In the genomic region with DNA sequence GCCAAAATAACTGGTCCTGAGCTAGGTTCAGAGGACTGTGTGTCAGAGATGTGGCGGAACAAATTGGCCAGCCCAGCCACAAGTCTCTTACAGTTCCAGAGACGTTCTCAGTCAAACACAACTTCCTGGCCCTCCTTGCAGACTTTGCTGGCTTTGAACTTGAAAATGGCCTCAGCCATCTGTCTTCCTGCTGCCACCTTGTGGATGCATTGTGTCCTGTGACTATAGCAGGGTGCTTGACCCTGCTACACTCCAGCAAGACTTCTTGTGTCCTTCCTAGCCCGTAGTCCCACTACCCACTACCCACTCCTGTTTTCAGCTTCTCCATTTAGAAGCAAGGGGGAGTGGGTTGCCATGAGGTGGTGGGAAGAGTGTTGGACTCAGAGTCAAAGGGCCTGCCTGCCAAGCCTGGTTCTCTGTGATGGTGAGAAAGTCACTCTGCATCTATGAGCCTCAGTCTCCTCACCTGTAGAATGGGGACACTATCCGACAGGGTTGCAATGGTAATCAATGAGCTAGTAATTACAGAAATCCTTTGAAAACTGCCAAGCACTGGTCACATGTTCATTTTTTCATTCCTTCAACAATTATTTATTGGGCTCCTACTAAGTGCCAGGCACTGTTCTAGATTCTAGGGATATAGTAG, we compare ENCODE assay signal across 9 cellular contexts.
DNase-seq lines count a peak whose midpoint lies in the region; ATAC-seq, FAIRE-seq and TF ChIP-seq lines count a peak whose summit lies in the region.
"Had no signal": no experiment of that assay in that cellular context is flagged by ENCODE, and none has a peak within 500 bp of the region (broad histone marks: within the 10 kb centered on the region; RNA-seq: fewer than 3 reads in every experiment).

No MANE protein-coding gene starts in this region.

- no peak overlapping the region for H3K14ac ChIP-seq in H1 (ENCODE audit: insufficient read length)

- H3K4ac ChIP-seq in H1 (replicated peaks; ENCODE audit: insufficient read length, low read depth, low read length) = peak overlapping the region; percentile 71

- H3K27me3 ChIP-seq in left ventricle myocardium inferior (ENCODE audit: low read depth) = peaks cover 81% of the 10 kb centered on the region
- H3K27me3 ChIP-seq in MM.1S (replicated peaks; ENCODE audit: insufficient read depth, low read length) = peaks cover 89% of the 10 kb centered on the region
- no peaks in the 10 kb centered on the region; a peak in 1 of 7 replicates for H3K27me3 ChIP-seq in H1 (replicated peaks in 1 of 4; ENCODE audit: control insufficient read depth in 3 of 4, extremely low read depth in 1 of 4, insufficient read depth in 3 of 4, low read length in 3 of 4)
- H3K27me3 ChIP-seq: SJSA1 had no signal

- H2AK5ac ChIP-seq in H1 (ENCODE audit: low read depth, low read length) = no peak overlapping the region

- H3K9me3 Mint-ChIP-seq in type B pancreatic cell = peaks cover 10% of the 10 kb centered on the region
- H3K9me3 Mint-ChIP-seq in stimulated activated memory B cell treated with anti-CD40 and anti-IgM and Interleukin-4, amounts not matched to agents 10 μg/mL and 1 μg/mL and 100 μg/mL, for 72 hours = peaks cover 16% of the 10 kb centered on the region

- H3K56ac ChIP-seq in H1 (replicated peaks; ENCODE audit: insufficient read length, low read depth, low read length) = no peak overlapping the region

- WGBS in H1 (ENCODE audit: extremely low coverage in 1 of 2, insufficient coverage in 1 of 2, insufficient read length in 1 of 2, insufficient replicate concordance in 2 of 2, low coverage in 1 of 2, low lambda C conversion rate in 2 of 2, missing lambda C conversion rate in 1 of 2), 2 experiments = 75% methylated on average over 4 of the region's 4 CpGs; no CpG with 5 or more reads in 1 of the 2 experiments

- no peak overlapping the region for H3K4me3 Mint-ChIP-seq in type B pancreatic cell
- no peak overlapping the region for H3K4me3 Mint-ChIP-seq in stimulated activated memory B cell treated with anti-CD40 and anti-IgM and Interleukin-4, amounts not matched to agents 10 μg/mL and 1 μg/mL and 100 μg/mL, for 72 hours

- 0 out of 2 replicates have a peak overlapping the region, but pooled peaks have one; percentile 49 for H2BK20ac ChIP-seq in H1 (ENCODE audit: low read length)

- no peak overlapping the region for H3K4me3 ChIP-seq in left ventricle myocardium inferior
- H3K4me3 ChIP-seq in MM.1S (ENCODE audit: low read length) = no peak overlapping the region
- no peak overlapping the region for H3K4me3 ChIP-seq in H1 (ENCODE audit: extremely low read depth in 1 of 4, insufficient read depth in 2 of 4, low read depth in 3 of 4, low read length in 4 of 4)
- H3K4me3 ChIP-seq: SJSA1 had no signal

- no peak for ATAC-seq in left ventricle myocardium superior
- ATAC-seq in HG02798 (IDR thresholded peaks at IDR 0.05; ENCODE audit: poor library complexity, unreplicated experiment) = no peak
- no peak for ATAC-seq in GM18907 (IDR thresholded peaks at IDR 0.05; ENCODE audit: unreplicated experiment)
- no peak for ATAC-seq in stimulated activated memory B cell treated with anti-CD40 and anti-IgM and Interleukin-4, amounts not matched to agents 10 μg/mL and 1 μg/mL and 100 μg/mL, for 72 hours

- H3K27ac ChIP-seq in left ventricle myocardium inferior (replicated peaks) (no peak overlapping the region), MM.1S (ENCODE audit: low read length) (no peak overlapping the region), H1 (ENCODE audit: low read depth, low read length) (no peak overlapping the region)
- H3K27ac ChIP-seq: SJSA1 had no signal

- no peak for TF ChIP-seq POLR2A in H1 (IDR thresholded peaks at IDR 0.05; ENCODE audit: control extremely low read depth in 1 of 2, low read depth in 2 of 2, low read length in 2 of 2)

- H2AFZ ChIP-seq in MM.1S (ENCODE audit: low read length) (no peak overlapping the region), H1 (ENCODE audit: low read length) (no peak overlapping the region)

- H3K9me2 ChIP-seq in MM.1S (replicated peaks; ENCODE audit: insufficient read depth, low read length) = no peaks in the 10 kb centered on the region

- no peaks in the 10 kb centered on the region for H3K79me1 ChIP-seq in H1 (ENCODE audit: low read depth, low read length)

- peak; percentile 85 for FAIRE-seq in H1 (lab: Jason Lieb, UNC)

- no peaks in the 10 kb centered on the region for H3K36me3 ChIP-seq in left ventricle myocardium inferior
- H3K36me3 ChIP-seq in MM.1S (replicated peaks; ENCODE audit: insufficient read depth, low read length) = no peaks in the 10 kb centered on the region
- H3K36me3 ChIP-seq in H1 (ENCODE audit: control insufficient read depth in 2 of 4, insufficient read depth in 4 of 4, low read length in 3 of 4) = no peaks in the 10 kb centered on the region
- H3K36me3 ChIP-seq: SJSA1 had no signal

- no peaks in the 10 kb centered on the region for H3K23me2 ChIP-seq in H1 (ENCODE audit: low read depth, low read length)

- H4K8ac ChIP-seq in H1 (ENCODE audit: extremely low read depth, insufficient read depth, low read length) = no peak overlapping the region; the same call in 1 of the 2 replicates

- H4K5ac ChIP-seq in H1 (ENCODE audit: insufficient read length, low read depth, low read length) = no peak overlapping the region

- H3K9me3 ChIP-seq in left ventricle myocardium inferior (replicated peaks) (peaks cover 24% of the 10 kb centered on the region), MM.1S (replicated peaks; ENCODE audit: insufficient read depth, low read length) (no peaks in the 10 kb centered on the region), H1 (ENCODE audit: insufficient read depth in 2 of 2, low read depth in 1 of 2, low read length in 1 of 2) (no peaks in the 10 kb centered on the region)
- H3K9me3 ChIP-seq: SJSA1 had no signal

- DNase-seq in left ventricle myocardium inferior (no peak), left ventricle myocardium superior (no peak), MM.1S (peak; percentile 21), H1 (ENCODE audit: low read depth in 1 of 2, low spot score in 2 of 2) (peak; percentile 27 to 68), type B pancreatic cell (ENCODE audit: extremely low spot score, unreplicated experiment) (no peak)

- H3K4me2 ChIP-seq in MM.1S (ENCODE audit: low read depth, low read length) = no peak overlapping the region
- no peak overlapping the region for H3K4me2 ChIP-seq in H1 (ENCODE audit: insufficient read depth in 1 of 2, low read depth in 2 of 2, low read length in 2 of 2)

- no peaks in the 10 kb centered on the region for H3K79me2 ChIP-seq in MM.1S (ENCODE audit: low read length)
- no peaks in the 10 kb centered on the region for H3K79me2 ChIP-seq in H1 (ENCODE audit: control insufficient read depth in 1 of 2, insufficient read depth in 2 of 2, low read length in 2 of 2)

- TF ChIP-seq CTCF in left ventricle myocardium inferior (IDR thresholded peaks at IDR 0.05; ENCODE audit: borderline replicate concordance) (peak; percentile 28), MM.1S (IDR thresholded peaks at IDR 0.05; ENCODE audit: low read length) (peak; percentile 47), H1 (IDR thresholded peaks at IDR 0.05; ENCODE audit: control extremely low read depth in 1 of 3, insufficient read depth in 1 of 3, low read depth in 1 of 3, low read length in 3 of 3) (peak; percentile 76 to 87 (median 76)), type B pancreatic cell (conservative IDR thresholded peaks at IDR 0.05) (peak; percentile 65)

- no peaks in the 10 kb centered on the region for H3K36me3 Mint-ChIP-seq in type B pancreatic cell
- H3K36me3 Mint-ChIP-seq in stimulated activated memory B cell treated with anti-CD40 and anti-IgM and Interleukin-4, amounts not matched to agents 10 μg/mL and 1 μg/mL and 100 μg/mL, for 72 hours = no peaks in the 10 kb centered on the region

- TF ChIP-seq EP300 in H1 (IDR thresholded peaks at IDR 0.05; ENCODE audit: borderline replicate concordance in 1 of 2, low read depth in 2 of 2, low read length in 2 of 2) = no peak

- POLR2A ChIA-PET in H1 (lab: Charles Lee; ENCODE audit: partially characterized antibody) = interaction anchor here (1.6 kb wide), 1 partner anchor 16 kb away, joined by 4 read pairs; no protein-coding TSS in a partner anchor

- H2BK15ac ChIP-seq in H1 (ENCODE audit: low read length) = peak overlapping the region; percentile 73; the same call in 1 of the 2 replicates

- H2BK12ac ChIP-seq in H1 (ENCODE audit: low read depth, low read length) = peak overlapping the region; percentile 82; the same call in 1 of the 2 replicates

- peaks cover 50% of the 10 kb centered on the region for H3K27me3 Mint-ChIP-seq in type B pancreatic cell
- H3K27me3 Mint-ChIP-seq in stimulated activated memory B cell treated with anti-CD40 and anti-IgM and Interleukin-4, amounts not matched to agents 10 μg/mL and 1 μg/mL and 100 μg/mL, for 72 hours = peaks cover 35% of the 10 kb centered on the region

- peak; percentile 68 to 81 for TF ChIP-seq RAD21 in H1 (IDR thresholded peaks at IDR 0.05 in 1 of 2, conservative IDR thresholded peaks at IDR 0.05 in 1 of 2; ENCODE audit: low read depth in 2 of 2, low read length in 2 of 2)

- H3K23ac ChIP-seq in H1 (ENCODE audit: insufficient read length) = no peak overlapping the region

- CTCF ChIA-PET in H1 (lab: Charles Lee; ENCODE audit: partially characterized antibody) = interaction anchor here (0.7 to 11.5 kb wide), 28 partner anchors 9 to 364 kb away, joined by 3 to 67 read pairs (median 3); no protein-coding TSS in a partner anchor

- peak overlapping the region; percentile 4; the same call in 1 of the 2 replicates for H2BK5ac ChIP-seq in H1 (ENCODE audit: low read depth, low read length)

- H3K4me1 ChIP-seq in left ventricle myocardium inferior = no peaks in the 10 kb centered on the region
- H3K4me1 ChIP-seq in MM.1S (ENCODE audit: low read length) = no peaks in the 10 kb centered on the region
- H3K4me1 ChIP-seq in H1 (replicated peaks in 1 of 4; ENCODE audit: control insufficient read depth in 3 of 4, insufficient read depth in 4 of 4, low read length in 3 of 4) = no peaks in the 10 kb centered on the region
- H3K4me1 ChIP-seq: SJSA1 had no signal

- no peak overlapping the region for H2BK120ac ChIP-seq in H1 (replicated peaks; ENCODE audit: low read depth, low read length)

- H3F3A ChIP-seq in MM.1S (ENCODE audit: insufficient read depth, low read length) = no peaks in the 10 kb centered on the region

- H3K27ac Mint-ChIP-seq in type B pancreatic cell = no peak overlapping the region
- H3K27ac Mint-ChIP-seq in stimulated activated memory B cell treated with anti-CD40 and anti-IgM and Interleukin-4, amounts not matched to agents 10 μg/mL and 1 μg/mL and 100 μg/mL, for 72 hours = no peak overlapping the region

- H3K4me1 Mint-ChIP-seq in type B pancreatic cell (ENCODE audit: unreplicated experiment) = no peaks in the 10 kb centered on the region
- H3K4me1 Mint-ChIP-seq in stimulated activated memory B cell treated with anti-CD40 and anti-IgM and Interleukin-4, amounts not matched to agents 10 μg/mL and 1 μg/mL and 100 μg/mL, for 72 hours = no peaks in the 10 kb centered on the region

- H3K9ac ChIP-seq in MM.1S (ENCODE audit: low read length) = no peak overlapping the region
- H3K9ac ChIP-seq in H1 (replicated peaks in 1 of 4; ENCODE audit: extremely low read depth in 1 of 4, low read depth in 3 of 4, low read length in 3 of 4) = no peak overlapping the region

- intact Hi-C loops in left ventricle myocardium inferior (cut with micrococcal nuclease) = no loop called here
- intact Hi-C loops in left ventricle myocardium superior (cut with micrococcal nuclease) = no loop called here

- no peak overlapping the region for H4K91ac ChIP-seq in H1 (replicated peaks; ENCODE audit: insufficient read length, low read length)

- no peaks in the 10 kb centered on the region for H4K20me1 ChIP-seq in MM.1S (ENCODE audit: insufficient read depth, low read length)
- H4K20me1 ChIP-seq in H1 (replicated peaks in 1 of 2; ENCODE audit: control insufficient read depth in 1 of 2, insufficient read depth in 2 of 2, low read length in 2 of 2) = no peaks in the 10 kb centered on the region

- H3K18ac ChIP-seq in H1 (ENCODE audit: extremely low read depth, low read length) = no peak overlapping the region

Comparison
In these comparisons a context has a peak if more than half of its experiments do, and no peak if none do; other contexts are left out.
1. DNase-seq: peak in MM.1S (single experiment) and H1 (2 of 2); none in left ventricle myocardium inferior (single experiment), left ventricle myocardium superior (single experiment) and type B pancreatic cell (single experiment).
2. Peak in every context shown above with its lines, with median percentiles within 50 percentile points of each other: CTCF ChIP-seq.